ENCODE assay signal across 1 cellular context in the genomic region with DNA sequence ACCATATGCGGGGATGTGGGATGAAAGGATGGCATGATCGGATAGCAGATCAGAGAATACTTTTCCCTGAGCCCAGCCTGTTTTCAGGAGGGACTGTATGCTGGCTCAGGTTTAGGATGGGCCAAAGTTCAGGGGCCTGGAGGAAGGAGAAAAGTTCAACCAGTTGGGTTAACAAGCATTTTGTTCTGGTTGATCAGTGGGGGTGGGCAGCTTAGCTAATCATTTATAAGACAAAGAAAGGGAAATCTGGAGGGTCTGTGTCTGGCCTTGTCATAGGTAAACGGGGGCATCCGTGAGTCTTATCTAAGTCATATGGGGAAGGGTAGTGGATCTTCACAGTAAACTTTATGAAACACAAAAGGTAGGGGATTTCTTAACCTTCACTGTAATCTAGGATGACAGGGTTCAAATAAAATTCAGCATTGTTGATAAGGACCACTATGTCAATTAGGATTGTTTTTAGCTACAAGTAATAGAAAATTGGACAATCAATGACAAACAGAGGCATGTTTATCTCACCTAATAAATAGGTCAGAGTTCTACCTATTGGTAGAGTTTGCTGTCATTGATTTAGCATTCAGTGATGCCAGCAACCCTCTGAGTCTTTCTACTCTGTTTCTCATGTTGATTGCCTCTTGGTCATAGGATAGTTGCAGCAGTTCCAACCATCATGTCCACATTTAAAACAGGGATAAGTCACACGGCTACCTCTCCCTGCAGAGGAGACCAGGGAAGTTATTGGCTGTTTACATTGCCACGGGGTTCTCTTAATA.
TF ChIP-seq lines count a peak whose summit lies in the region.

No MANE protein-coding gene starts in this region.

TF ChIP-seq in HepG2, 621 proteins besides CTCF, POLR2A, EP300 and RAD21 (continued from another document and continues in another):
- TF ChIP-seq ZBTB40 (IDR thresholded peaks at IDR 0.05): no peak
- TF ChIP-seq ZBTB40 (CRISPR knock-in tag; IDR thresholded peaks at IDR 0.05): no peak
- TF ChIP-seq, protein P1, sequence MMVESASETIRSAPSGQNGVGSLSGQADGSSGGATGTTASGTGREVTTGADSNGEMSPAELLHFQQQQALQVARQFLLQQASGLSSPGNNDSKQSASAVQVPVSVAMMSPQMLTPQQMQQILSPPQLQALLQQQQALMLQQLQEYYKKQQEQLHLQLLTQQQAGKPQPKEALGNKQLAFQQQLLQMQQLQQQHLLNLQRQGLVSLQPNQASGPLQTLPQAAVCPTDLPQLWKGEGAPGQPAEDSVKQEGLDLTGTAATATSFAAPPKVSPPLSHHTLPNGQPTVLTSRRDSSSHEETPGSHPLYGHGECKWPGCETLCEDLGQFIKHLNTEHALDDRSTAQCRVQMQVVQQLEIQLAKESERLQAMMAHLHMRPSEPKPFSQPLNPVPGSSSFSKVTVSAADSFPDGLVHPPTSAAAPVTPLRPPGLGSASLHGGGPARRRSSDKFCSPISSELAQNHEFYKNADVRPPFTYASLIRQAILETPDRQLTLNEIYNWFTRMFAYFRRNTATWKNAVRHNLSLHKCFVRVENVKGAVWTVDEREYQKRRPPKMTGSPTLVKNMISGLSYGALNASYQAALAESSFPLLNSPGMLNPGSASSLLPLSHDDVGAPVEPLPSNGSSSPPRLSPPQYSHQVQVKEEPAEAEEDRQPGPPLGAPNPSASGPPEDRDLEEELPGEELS (CRISPR knock-in tag; IDR thresholded peaks at IDR 0.05): peak; percentile 69
- TF ChIP-seq HMG20A (CRISPR knock-in tag; IDR thresholded peaks at IDR 0.05; ENCODE audit: borderline replicate concordance): no peak; the same call in 1 of the 2 replicates
- TF ChIP-seq KLF6 (CRISPR knock-in tag; IDR thresholded peaks at IDR 0.05): no peak
- TF ChIP-seq, protein P2, sequence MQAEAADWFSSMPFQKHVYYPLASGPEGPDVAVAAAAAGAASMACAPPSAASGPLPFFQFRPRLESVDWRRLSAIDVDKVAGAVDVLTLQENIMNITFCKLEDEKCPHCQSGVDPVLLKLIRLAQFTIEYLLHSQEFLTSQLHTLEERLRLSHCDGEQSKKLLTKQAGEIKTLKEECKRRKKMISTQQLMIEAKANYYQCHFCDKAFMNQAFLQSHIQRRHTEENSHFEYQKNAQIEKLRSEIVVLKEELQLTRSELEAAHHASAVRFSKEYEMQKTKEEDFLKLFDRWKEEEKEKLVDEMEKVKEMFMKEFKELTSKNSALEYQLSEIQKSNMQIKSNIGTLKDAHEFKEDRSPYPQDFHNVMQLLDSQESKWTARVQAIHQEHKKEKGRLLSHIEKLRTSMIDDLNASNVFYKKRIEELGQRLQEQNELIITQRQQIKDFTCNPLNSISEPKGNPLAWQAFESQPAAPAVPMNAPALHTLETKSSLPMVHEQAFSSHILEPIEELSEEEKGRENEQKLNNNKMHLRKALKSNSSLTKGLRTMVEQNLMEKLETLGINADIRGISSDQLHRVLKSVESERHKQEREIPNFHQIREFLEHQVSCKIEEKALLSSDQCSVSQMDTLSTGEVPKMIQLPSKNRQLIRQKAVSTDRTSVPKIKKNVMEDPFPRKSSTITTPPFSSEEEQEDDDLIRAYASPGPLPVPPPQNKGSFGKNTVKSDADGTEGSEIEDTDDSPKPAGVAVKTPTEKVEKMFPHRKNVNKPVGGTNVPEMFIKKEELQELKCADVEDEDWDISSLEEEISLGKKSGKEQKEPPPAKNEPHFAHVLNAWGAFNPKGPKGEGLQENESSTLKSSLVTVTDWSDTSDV (CRISPR knock-in tag; IDR thresholded peaks at IDR 0.05): no peak
- TF ChIP-seq, protein P3, sequence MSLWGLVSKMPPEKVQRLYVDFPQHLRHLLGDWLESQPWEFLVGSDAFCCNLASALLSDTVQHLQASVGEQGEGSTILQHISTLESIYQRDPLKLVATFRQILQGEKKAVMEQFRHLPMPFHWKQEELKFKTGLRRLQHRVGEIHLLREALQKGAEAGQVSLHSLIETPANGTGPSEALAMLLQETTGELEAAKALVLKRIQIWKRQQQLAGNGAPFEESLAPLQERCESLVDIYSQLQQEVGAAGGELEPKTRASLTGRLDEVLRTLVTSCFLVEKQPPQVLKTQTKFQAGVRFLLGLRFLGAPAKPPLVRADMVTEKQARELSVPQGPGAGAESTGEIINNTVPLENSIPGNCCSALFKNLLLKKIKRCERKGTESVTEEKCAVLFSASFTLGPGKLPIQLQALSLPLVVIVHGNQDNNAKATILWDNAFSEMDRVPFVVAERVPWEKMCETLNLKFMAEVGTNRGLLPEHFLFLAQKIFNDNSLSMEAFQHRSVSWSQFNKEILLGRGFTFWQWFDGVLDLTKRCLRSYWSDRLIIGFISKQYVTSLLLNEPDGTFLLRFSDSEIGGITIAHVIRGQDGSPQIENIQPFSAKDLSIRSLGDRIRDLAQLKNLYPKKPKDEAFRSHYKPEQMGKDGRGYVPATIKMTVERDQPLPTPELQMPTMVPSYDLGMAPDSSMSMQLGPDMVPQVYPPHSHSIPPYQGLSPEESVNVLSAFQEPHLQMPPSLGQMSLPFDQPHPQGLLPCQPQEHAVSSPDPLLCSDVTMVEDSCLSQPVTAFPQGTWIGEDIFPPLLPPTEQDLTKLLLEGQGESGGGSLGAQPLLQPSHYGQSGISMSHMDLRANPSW (CRISPR knock-in tag; IDR thresholded peaks at IDR 0.05; ENCODE audit: borderline replicate concordance): no peak
- no peak for TF ChIP-seq ZNF772 (CRISPR knock-in tag; IDR thresholded peaks at IDR 0.05)
- no peak; the same call in 1 of the 2 replicates for TF ChIP-seq ZBTB34 (CRISPR knock-in tag; IDR thresholded peaks at IDR 0.05)
- no peak for TF ChIP-seq ZBTB2 (CRISPR knock-in tag; IDR thresholded peaks at IDR 0.05; ENCODE audit: low read depth)
- no peak for TF ChIP-seq GTF2F1 (IDR thresholded peaks at IDR 0.05; ENCODE audit: low read length)
- TF ChIP-seq IRF2 (CRISPR knock-in tag; IDR thresholded peaks at IDR 0.05): no peak; the same call in 1 of the 2 replicates
- TF ChIP-seq ADNP (CRISPR knock-in tag; IDR thresholded peaks at IDR 0.05): no peak
- no peak for TF ChIP-seq WIZ (CRISPR knock-in tag; IDR thresholded peaks at IDR 0.05)
- TF ChIP-seq SRSF4 (IDR thresholded peaks at IDR 0.05; ENCODE audit: low read depth, low read length, poor library complexity, severe bottlenecking): no peak
- TF ChIP-seq ZNF883 (CRISPR knock-in tag; IDR thresholded peaks at IDR 0.05; ENCODE audit: not compliant biosample characterization): no peak
- TF ChIP-seq HOXD1 (CRISPR knock-in tag; IDR thresholded peaks at IDR 0.05): no peak
- no peak for TF ChIP-seq ZNF337 (CRISPR knock-in tag; IDR thresholded peaks at IDR 0.05; ENCODE audit: borderline replicate concordance, low read depth)
- TF ChIP-seq SMYD3 (CRISPR knock-in tag; IDR thresholded peaks at IDR 0.05): no peak
- no peak for TF ChIP-seq ZBTB21 (CRISPR knock-in tag; IDR thresholded peaks at IDR 0.05)
- no peak for TF ChIP-seq ZNF136 (CRISPR knock-in tag; IDR thresholded peaks at IDR 0.05; ENCODE audit: low read depth)
- TF ChIP-seq, protein P4, sequence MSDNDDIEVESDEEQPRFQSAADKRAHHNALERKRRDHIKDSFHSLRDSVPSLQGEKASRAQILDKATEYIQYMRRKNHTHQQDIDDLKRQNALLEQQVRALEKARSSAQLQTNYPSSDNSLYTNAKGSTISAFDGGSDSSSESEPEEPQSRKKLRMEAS (IDR thresholded peaks at IDR 0.05): peak; percentile 26; the same call in 1 of the 2 replicates
- TF ChIP-seq SUZ12 (IDR thresholded peaks at IDR 0.05; ENCODE audit: low read depth, low read length): no peak
- TF ChIP-seq ZMYM2 (CRISPR knock-in tag; IDR thresholded peaks at IDR 0.05): no peak
- TF ChIP-seq, protein P5, sequence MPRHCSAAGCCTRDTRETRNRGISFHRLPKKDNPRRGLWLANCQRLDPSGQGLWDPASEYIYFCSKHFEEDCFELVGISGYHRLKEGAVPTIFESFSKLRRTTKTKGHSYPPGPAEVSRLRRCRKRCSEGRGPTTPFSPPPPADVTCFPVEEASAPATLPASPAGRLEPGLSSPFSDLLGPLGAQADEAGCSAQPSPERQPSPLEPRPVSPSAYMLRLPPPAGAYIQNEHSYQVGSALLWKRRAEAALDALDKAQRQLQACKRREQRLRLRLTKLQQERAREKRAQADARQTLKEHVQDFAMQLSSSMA (CRISPR knock-in tag; IDR thresholded peaks at IDR 0.05): no peak
- peak; percentile 46; the same call in 1 of the 2 replicates for TF ChIP-seq PPARG (CRISPR knock-in tag; conservative IDR thresholded peaks at IDR 0.05)
- peak; percentile 40; the same call in 1 of the 2 replicates for TF ChIP-seq PITX1 (CRISPR knock-in tag; IDR thresholded peaks at IDR 0.05)
- TF ChIP-seq ZFYVE20 (CRISPR knock-in tag; IDR thresholded peaks at IDR 0.05; ENCODE audit: borderline replicate concordance, low read depth): no peak
- TF ChIP-seq, protein P6, sequence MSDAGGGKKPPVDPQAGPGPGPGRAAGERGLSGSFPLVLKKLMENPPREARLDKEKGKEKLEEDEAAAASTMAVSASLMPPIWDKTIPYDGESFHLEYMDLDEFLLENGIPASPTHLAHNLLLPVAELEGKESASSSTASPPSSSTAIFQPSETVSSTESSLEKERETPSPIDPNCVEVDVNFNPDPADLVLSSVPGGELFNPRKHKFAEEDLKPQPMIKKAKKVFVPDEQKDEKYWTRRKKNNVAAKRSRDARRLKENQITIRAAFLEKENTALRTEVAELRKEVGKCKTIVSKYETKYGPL (CRISPR knock-in tag; IDR thresholded peaks at IDR 0.05): no peak
